8 cellular contexts compared by ENCODE assay signal in genomic region chr21:45974073-45975016, GRCh38. TPM values are rescaled to one million over a fixed set of nuclear protein-coding genes. Genes with fewer than 3 reads are reported as not detected.
DNase-seq lines count a peak whose midpoint lies in the region; ATAC-seq and TF ChIP-seq lines count a peak whose summit lies in the region.

No MANE protein-coding gene starts in this region.

- H3K27me3 ChIP-seq in HAP-1 (ENCODE audit: low read depth), result no peaks in the 10 kb centered on the region
- H3K27me3 ChIP-seq in naive thymus-derived CD4-positive, alpha-beta T cell (ENCODE audit: control insufficient read depth in 2 of 2, insufficient read depth in 2 of 2, low read length in 2 of 2), result peaks cover 0 to 13% of the 10 kb centered on the region in 2 donors

- H3K4me3 ChIP-seq in HAP-1 (peak overlapping the region; percentile 29), fibroblast of pulmonary artery (replicated peaks; ENCODE audit: low read depth, low read length) (peak overlapping the region; percentile 44)
- peak overlapping the region; percentile 78 for H3K4me3 ChIP-seq in naive thymus-derived CD4-positive, alpha-beta T cell (ENCODE audit: low read length)

- no peaks in the 10 kb centered on the region for H3K36me3 ChIP-seq in HAP-1 (replicated peaks)
- no peaks in the 10 kb centered on the region for H3K36me3 ChIP-seq in naive thymus-derived CD4-positive, alpha-beta T cell (ENCODE audit: control insufficient read depth in 2 of 3, insufficient read depth in 3 of 3, low read length in 3 of 3)

- H3K36me3 Mint-ChIP-seq in activated CD8-positive, alpha-beta T cell treated with anti-CD3 and anti-CD28 coated beads for 36 hours (ENCODE audit: low read depth), result no peaks in the 10 kb centered on the region
- H3K36me3 Mint-ChIP-seq in naive thymus-derived CD4-positive, alpha-beta T cell, result no peaks in the 10 kb centered on the region

- H3K4me3 Mint-ChIP-seq in activated CD8-positive, alpha-beta T cell treated with anti-CD3 and anti-CD28 coated beads for 36 hours, result peak overlapping the region; percentile 64
- H3K4me3 Mint-ChIP-seq in naive thymus-derived CD4-positive, alpha-beta T cell, result peak overlapping the region; percentile 75 to 94 (median 92)

- H3K4me1 ChIP-seq in HAP-1, result peaks cover 21% of the 10 kb centered on the region
- H3K4me1 ChIP-seq in naive thymus-derived CD4-positive, alpha-beta T cell (ENCODE audit: control insufficient read depth in 2 of 2, insufficient read depth in 2 of 2, low read length in 2 of 2), result peaks cover 20 to 22% of the 10 kb centered on the region in 2 donors

- H3K27ac Mint-ChIP-seq in activated CD8-positive, alpha-beta T cell treated with anti-CD3 and anti-CD28 coated beads for 36 hours, result peak overlapping the region; percentile 82
- H3K27ac Mint-ChIP-seq in naive thymus-derived CD4-positive, alpha-beta T cell, result peak overlapping the region in 7 of 9 donors; percentile 41 to 88 (median 78)

- no peaks in the 10 kb centered on the region for H3K9me3 ChIP-seq in HAP-1
- no peaks in the 10 kb centered on the region for H3K9me3 ChIP-seq in naive thymus-derived CD4-positive, alpha-beta T cell (ENCODE audit: control insufficient read depth in 2 of 3, low read length in 3 of 3)

- H3K27me3 Mint-ChIP-seq in activated CD8-positive, alpha-beta T cell treated with anti-CD3 and anti-CD28 coated beads for 36 hours, result peaks cover 15% of the 10 kb centered on the region
- H3K27me3 Mint-ChIP-seq in naive thymus-derived CD4-positive, alpha-beta T cell, result peaks cover 0 to 45% (median 10%) of the 10 kb centered on the region in 5 donors

- H3K4me1 Mint-ChIP-seq in activated CD8-positive, alpha-beta T cell treated with anti-CD3 and anti-CD28 coated beads for 36 hours (ENCODE audit: low read depth), result peaks cover 30% of the 10 kb centered on the region
- peaks cover 5 to 32% (median 18%) of the 10 kb centered on the region in 7 donors for H3K4me1 Mint-ChIP-seq in naive thymus-derived CD4-positive, alpha-beta T cell

- no peak for TF ChIP-seq CTCF in activated CD8-positive, alpha-beta T cell treated with anti-CD3 and anti-CD28 coated beads for 36 hours (IDR thresholded peaks at IDR 0.05)
- TF ChIP-seq CTCF in fibroblast of pulmonary artery (IDR thresholded peaks at IDR 0.05; ENCODE audit: low read length, missing control alignments), result no peak

- H3K27ac ChIP-seq in naive thymus-derived CD4-positive, alpha-beta T cell (ENCODE audit: low read depth, low read length), result peak overlapping the region; percentile 50

- no peaks in the 10 kb centered on the region for H3K9me3 Mint-ChIP-seq in activated CD8-positive, alpha-beta T cell treated with anti-CD3 and anti-CD28 coated beads for 36 hours
- H3K9me3 Mint-ChIP-seq in naive thymus-derived CD4-positive, alpha-beta T cell, result no peaks in the 10 kb centered on the region

- CTCF ChIA-PET in activated CD8-positive, alpha-beta T cell treated with anti-CD3 and anti-CD28 coated beads for 36 hours (lab: Charles Lee), result interaction anchor here (1.0 to 5.0 kb wide), 7 partner anchors 10 to 256 kb away, joined by 3 to 50 read pairs (median 3); no protein-coding TSS in a partner anchor
- CTCF ChIA-PET in naive thymus-derived CD4-positive, alpha-beta T cell (lab: Charles Lee), result interaction anchor here (0.6 to 1.1 kb wide), 4 partner anchors 169 to 530 kb away, joined by 3 to 6 read pairs (median 4); no protein-coding TSS in a partner anchor

- in situ Hi-C loops in HAP-1 (cut with MboI; ENCODE audit: low sequenced_read_pairs), result no loop called here

- intact Hi-C loops in activated CD8-positive, alpha-beta T cell treated with anti-CD3 and anti-CD28 coated beads for 36 hours (cut with micrococcal nuclease), result loop anchor here (10.0 kb wide), 1 partner anchor 80 kb away; no protein-coding TSS in a partner anchor
- intact Hi-C loops in naive thymus-derived CD4-positive, alpha-beta T cell (cut with micrococcal nuclease), result loop anchor here (5.0 to 10.0 kb wide), 5 partner anchors 120 to 483 kb away; partner anchors contain the start of genes COL6A2 (in 1 of the 2), DIP2A (in 1 of the 2), LSS (in 1 of the 2) and MCM3AP (in 1 of the 2)

- peak; percentile 32 for ATAC-seq in activated CD8-positive, alpha-beta T cell treated with anti-CD3 and anti-CD28 coated beads for 36 hours
- ATAC-seq in naive thymus-derived CD4-positive, alpha-beta T cell, result peak; percentile 44
- ATAC-seq in GM21423 (IDR thresholded peaks at IDR 0.05; ENCODE audit: unreplicated experiment) (no peak), HG02763 (IDR thresholded peaks at IDR 0.05; ENCODE audit: unreplicated experiment) (no peak), GM19395 (IDR thresholded peaks at IDR 0.05; ENCODE audit: unreplicated experiment) (no peak)

- POLR2A ChIA-PET in activated CD8-positive, alpha-beta T cell treated with anti-CD3 and anti-CD28 coated beads for 36 hours (lab: Charles Lee), result interaction anchor here (0.6 to 1.9 kb wide), 4 partner anchors 19 to 280 kb away, joined by 3 to 15 read pairs (median 3); no protein-coding TSS in a partner anchor
- POLR2A ChIA-PET in naive thymus-derived CD4-positive, alpha-beta T cell (lab: Charles Lee), result interaction anchor here (1.2 kb wide), 1 partner anchor 86 kb away, joined by 4 read pairs; no protein-coding TSS in a partner anchor

- DNase-seq in CD1c-positive myeloid dendritic cell (ENCODE audit: extremely low spot score) (peak; percentile 6), HAP-1 (ENCODE audit: low spot score in 2 of 2) (peak in 1 of 2 experiments; percentile 10), fibroblast of pulmonary artery (ENCODE audit: low read depth) (peak; percentile 70)
- peak; percentile 27 for DNase-seq in activated CD8-positive, alpha-beta T cell treated with anti-CD3 and anti-CD28 coated beads for 36 hours
- no peak for DNase-seq in naive thymus-derived CD4-positive, alpha-beta T cell

RNA-seq across cellular contexts. Expression of gene COL6A1, which starts 7.2 kb away (rescaled TPM):
- 1 to 10 TPM; 4.1 to 5.2 TPM for total RNA-seq in activated CD8-positive, alpha-beta T cell treated with anti-CD3 and anti-CD28 coated beads for 36 hours
- 10 to 100 TPM in 2 of 5 experiments, 1 to 10 TPM in 2, under 1 TPM in 1; 0.22 to 17.1 (median 9.5) TPM for total RNA-seq in naive thymus-derived CD4-positive, alpha-beta T cell
- polyA plus RNA-seq in naive thymus-derived CD4-positive, alpha-beta T cell, result 1 to 10 TPM in 1 of 2 donors, under 1 TPM in 1; 0.92 to 2.4 TPM

Comparison
In these comparisons a context has a peak if more than half of its experiments do, and no peak if none do; other contexts are left out.
1. DNase-seq: peak in CD1c-positive myeloid dendritic cell (single experiment), activated CD8-positive, alpha-beta T cell treated with anti-CD3 and anti-CD28 coated beads for 36 hours (single experiment) and fibroblast of pulmonary artery (single experiment); none in naive thymus-derived CD4-positive, alpha-beta T cell (0 of 9).
2. ATAC-seq: peak in activated CD8-positive, alpha-beta T cell treated with anti-CD3 and anti-CD28 coated beads for 36 hours (single experiment) and naive thymus-derived CD4-positive, alpha-beta T cell (single experiment); none in GM21423 (single experiment), HG02763 (single experiment) and GM19395 (single experiment).
3. Peak in every context shown above with its lines, with median percentiles within 50 percentile points of each other: H3K4me3 ChIP-seq.